Comparison of ENCODE assay signal across 8 cellular contexts in the genomic region with DNA sequence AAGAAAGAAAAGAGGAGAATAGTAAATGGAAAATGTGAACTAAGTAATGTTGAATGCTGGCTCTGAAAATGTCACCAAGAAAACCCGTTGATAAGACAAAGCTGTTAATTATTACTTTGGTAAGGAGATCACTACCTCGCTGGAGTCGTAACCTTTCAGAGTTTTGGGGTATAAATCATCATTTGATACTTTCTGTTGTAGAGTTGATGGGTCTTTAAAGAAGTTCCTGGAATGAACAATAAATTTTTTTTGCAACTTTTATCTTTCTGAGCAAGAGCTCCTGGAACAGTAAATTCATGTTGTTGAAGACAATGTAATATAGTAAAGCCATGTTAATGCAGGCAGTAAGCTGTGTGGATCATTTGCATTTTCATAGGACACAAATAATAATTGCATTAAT.
"Had no signal": no experiment of that assay in that cellular context is flagged by ENCODE, and none has a peak within 500 bp of the region (broad histone marks: within the 10 kb centered on the region; RNA-seq: fewer than 3 reads in every experiment).

No MANE protein-coding gene starts in this region.

- H3K9me3 ChIP-seq: HAP-1 had no signal

- H3K4me3 ChIP-seq: GM23248, HAP-1 had no signal

- FAIRE-seq: HTR-8/SVneo had no signal

- DNase-seq: GM23248, GOT3, H7, HFFc6, IMR-90 had no signal

- ATAC-seq: HCT116 had no signal

- H3K4me3 Mint-ChIP-seq: HFFc6 had no signal

- H3K27ac ChIP-seq: GM23248 had no signal

- H3K9ac ChIP-seq: GM23248 had no signal

- H3K9me3 Mint-ChIP-seq: HFFc6 had no signal

- H3K4me1 ChIP-seq: HAP-1 had no signal

- H3K36me3 ChIP-seq: HAP-1 had no signal

- H2AFZ ChIP-seq: GM23248 had no signal

- H3K27ac Mint-ChIP-seq: HFFc6 had no signal
